ENCODE assay signal across 17 cellular contexts in genomic region chr1:197660389-197660788, GRCh38.
"Had no signal": no experiment of that assay in that cellular context is flagged by ENCODE, and none has a peak within 500 bp of the region (broad histone marks: within the 10 kb centered on the region; RNA-seq: fewer than 3 reads in every experiment).

No MANE protein-coding gene starts in this region.

- H3K4me3 Mint-ChIP-seq: activated CD4-positive, alpha-beta T cell treated with anti-CD3 and anti-CD28 coated beads, Interleukin-2, amount 10 ng/mL, durations not matched to agents 24 days and 14 days; activated naive CD8-positive, alpha-beta T cell treated with anti-CD3 and anti-CD28 coated beads, Interleukin-2, amount 50 U/mL, for 24 hours; immature natural killer cell; neural crest cell; stimulated activated effector memory CD8-positive, alpha-beta T cell treated with anti-CD3 and anti-CD28 coated beads, Interleukin-12 subunit alpha, Interleukin-12 subunit beta, amount 100 ng/mL, for 72 hours had no signal

- H3K27me3 Mint-ChIP-seq: activated CD4-positive, alpha-beta T cell treated with anti-CD3 and anti-CD28 coated beads, Interleukin-2, amount 10 ng/mL, durations not matched to agents 24 days and 14 days; activated naive CD8-positive, alpha-beta T cell treated with anti-CD3 and anti-CD28 coated beads, Interleukin-2, amount 50 U/mL, for 24 hours had no signal

- H3K9me3 Mint-ChIP-seq: activated CD4-positive, alpha-beta T cell treated with anti-CD3 and anti-CD28 coated beads, Interleukin-2, amount 10 ng/mL, durations not matched to agents 24 days and 14 days; activated naive CD8-positive, alpha-beta T cell treated with anti-CD3 and anti-CD28 coated beads, Interleukin-2, amount 50 U/mL, for 24 hours; immature natural killer cell; neural crest cell; stimulated activated effector memory CD8-positive, alpha-beta T cell treated with anti-CD3 and anti-CD28 coated beads, Interleukin-12 subunit alpha, Interleukin-12 subunit beta, amount 100 ng/mL, for 72 hours had no signal

- DNase-seq: activated CD4-positive, alpha-beta T cell treated with anti-CD3 and anti-CD28 coated beads, Interleukin-2, amount 10 ng/mL, durations not matched to agents 24 days and 14 days; activated CD4-positive, CD25-positive, alpha-beta regulatory T cell; activated naive CD4-positive, alpha-beta T cell; activated naive CD8-positive, alpha-beta T cell treated with anti-CD3 and anti-CD28 coated beads, Interleukin-2, amount 50 U/mL, for 24 hours; colonic mucosa; effector CD4-positive, alpha-beta T cell; gastrocnemius medialis; heart left ventricle; immature natural killer cell; lower lobe of right lung; stimulated activated CD4-positive, alpha-beta T cell treated with anti-CD3 and anti-CD28 coated beads, Interleukin-12 subunit alpha, Interleukin-12 subunit beta, amount 100 ng/mL, for 4 hours; stimulated activated CD4-positive, alpha-beta T cell treated with anti-CD3 and anti-CD28 coated beads, Interleukin-2, amount 100 ng/mL, for 24 hours; thyroid gland had no signal

- H3K4me3 ChIP-seq: cardiac muscle cell, colonic mucosa, esophagus muscularis mucosa, gastrocnemius medialis, heart left ventricle, lower lobe of right lung, thyroid gland had no signal

- H3K36me3 ChIP-seq: cardiac muscle cell, colonic mucosa, esophagus muscularis mucosa, gastrocnemius medialis, heart left ventricle, lower lobe of right lung, thyroid gland had no signal

- H3K4me1 ChIP-seq: thyroid gland had no signal

- ATAC-seq: activated naive CD8-positive, alpha-beta T cell treated with anti-CD3 and anti-CD28 coated beads, Interleukin-2, amount 50 U/mL, for 24 hours; gastrocnemius medialis; heart left ventricle; lower lobe of right lung; stimulated activated effector memory CD8-positive, alpha-beta T cell treated with anti-CD3 and anti-CD28 coated beads, Interleukin-12 subunit alpha, Interleukin-12 subunit beta, amount 100 ng/mL, for 72 hours had no signal

- H3K9me3 ChIP-seq: colonic mucosa, esophagus muscularis mucosa, gastrocnemius medialis, heart left ventricle, lower lobe of right lung, thyroid gland had no signal

- H3K27ac Mint-ChIP-seq: activated CD4-positive, alpha-beta T cell treated with anti-CD3 and anti-CD28 coated beads, Interleukin-2, amount 10 ng/mL, durations not matched to agents 24 days and 14 days; activated naive CD8-positive, alpha-beta T cell treated with anti-CD3 and anti-CD28 coated beads, Interleukin-2, amount 50 U/mL, for 24 hours; stimulated activated effector memory CD8-positive, alpha-beta T cell treated with anti-CD3 and anti-CD28 coated beads, Interleukin-12 subunit alpha, Interleukin-12 subunit beta, amount 100 ng/mL, for 72 hours had no signal

- H3K27me3 ChIP-seq: cardiac muscle cell, colonic mucosa, esophagus muscularis mucosa, gastrocnemius medialis, heart left ventricle, thyroid gland had no signal

- H3K27ac ChIP-seq: cardiac muscle cell, colonic mucosa, esophagus muscularis mucosa, gastrocnemius medialis, heart left ventricle, lower lobe of right lung, thyroid gland had no signal
